Comparison of ENCODE assay signal across 16 cellular contexts in the genomic region with DNA sequence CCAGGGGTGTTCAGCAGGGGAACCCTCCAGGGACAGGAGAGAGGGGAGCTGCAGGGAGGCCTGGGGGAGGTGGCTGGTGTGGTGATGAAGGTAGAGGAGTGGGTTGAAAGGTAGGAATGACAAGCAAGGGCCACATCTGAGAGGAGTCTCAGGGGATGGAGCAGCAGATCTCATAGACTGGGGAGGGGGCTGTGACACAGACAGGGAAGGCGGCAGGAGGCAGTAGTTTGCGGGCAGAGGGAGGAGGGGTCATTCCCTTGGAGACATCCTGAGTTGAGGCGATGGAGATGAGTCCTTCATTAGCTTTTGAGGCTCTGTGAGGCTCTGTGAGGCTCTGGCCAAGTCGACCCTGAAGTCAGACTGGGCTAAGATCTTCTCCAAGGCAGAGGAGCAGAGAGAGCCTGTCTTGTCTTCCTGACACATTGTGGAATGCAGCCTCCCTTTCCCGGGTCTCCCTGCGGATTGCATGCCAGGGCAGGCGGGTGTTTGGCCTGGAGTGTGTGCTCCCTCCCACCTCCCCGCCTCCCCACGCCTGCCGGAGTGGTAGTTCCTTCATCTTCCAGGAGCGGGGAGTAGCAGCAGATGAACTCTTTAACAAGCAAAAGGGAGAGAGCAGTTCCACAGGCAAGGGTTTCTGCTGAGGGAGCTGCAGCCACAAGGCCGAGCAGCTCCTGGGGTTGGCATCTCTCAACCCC. TPM values are rescaled to one million over a fixed set of nuclear protein-coding genes. Genes with fewer than 3 reads are reported as not detected.
DNase-seq lines count a peak whose midpoint lies in the region; ATAC-seq and TF ChIP-seq lines count a peak whose summit lies in the region.
"Had no signal": no experiment of that assay in that cellular context is flagged by ENCODE, and none has a peak within 500 bp of the region (broad histone marks: within the 10 kb centered on the region; RNA-seq: fewer than 3 reads in every experiment).

No MANE protein-coding gene starts in this region.

- peak; percentile 3 for TF ChIP-seq CTCF in fibroblast of villous mesenchyme (IDR thresholded peaks at IDR 0.05; ENCODE audit: insufficient read depth, low read depth, low read length)

- peaks cover 38% of the 10 kb centered on the region for H3K4me1 ChIP-seq in SJSA1 (replicated peaks)
- H3K4me1 ChIP-seq: ascending aorta had no signal

- H3K27me3 ChIP-seq in SJSA1 (replicated peaks) = no peaks in the 10 kb centered on the region
- H3K27me3 ChIP-seq: ascending aorta had no signal

- H3K4me3 ChIP-seq in SJSA1 (no peak overlapping the region), fibroblast of villous mesenchyme (ENCODE audit: low read depth, low read length) (no peak overlapping the region), skeletal muscle cell (ENCODE audit: low read depth, low read length) (no peak overlapping the region)
- H3K4me3 ChIP-seq: ascending aorta had no signal

- H3K27ac ChIP-seq in SJSA1 = no peak overlapping the region
- H3K27ac ChIP-seq: ascending aorta had no signal

- ATAC-seq in GM19328 (IDR thresholded peaks at IDR 0.05; ENCODE audit: unreplicated experiment) = no peak
- no peak for ATAC-seq in GM18907 (IDR thresholded peaks at IDR 0.05; ENCODE audit: unreplicated experiment)
- ATAC-seq: stimulated activated memory B cell treated with anti-CD40 and anti-IgM and Interleukin-4, amounts not matched to agents 10 μg/mL and 1 μg/mL and 100 μg/mL, for 72 hours had no signal

- peak; percentile 85 for DNase-seq in GM03348 (ENCODE audit: low spot score)
- peak; percentile 46 to 76 for DNase-seq in SJSA1 (ENCODE audit: low read depth in 1 of 2, low spot score in 2 of 2)
- peak; percentile 69 for DNase-seq in fibroblast of villous mesenchyme (ENCODE audit: low read depth)
- peak; percentile 52 for DNase-seq in skeletal muscle cell (ENCODE audit: low read depth)
- DNase-seq in NCI-H2196 (lab: John Stamatoyannopoulos, UW; ENCODE audit: unreplicated experiment) = no peak
- DNase-seq in NCI-H524 treated with DMSO at 0.1 percent for 48 hours (lab: John Stamatoyannopoulos, UW) = no peak
- DNase-seq: DMS79, erythroblast, NCI-H146, nucleus accumbens, OCI-M1, T1000 had no signal

- H3K36me3 ChIP-seq in SJSA1 = no peaks in the 10 kb centered on the region
- H3K36me3 ChIP-seq: ascending aorta had no signal

- no peaks in the 10 kb centered on the region for H3K9me3 ChIP-seq in SJSA1 (replicated peaks)
- H3K9me3 ChIP-seq: ascending aorta had no signal

RNA-seq across cellular contexts. Expression of a gene that starts 34.3 kb away (rescaled TPM):
- total RNA-seq in SJSA1 (2014; rRNA removed; shearing (Covaris generic)) = not detected in 2 replicates
- total RNA-seq in fibroblast of villous mesenchyme = not detected in 2 replicates
- total RNA-seq: ascending aorta had no signal

RNA-seq across cellular contexts. Expression of a gene that starts 49.2 kb away (rescaled TPM):
- total RNA-seq in SJSA1 (2014; rRNA removed; shearing (Covaris generic)) = 78.7 and 92.9 TPM in 2 replicates
- 59.2 and 59.6 TPM in 2 replicates for total RNA-seq in fibroblast of villous mesenchyme

Comparison
In these comparisons a context has a peak if more than half of its experiments do, and no peak if none do; other contexts are left out.
1. DNase-seq: peak in GM03348 (single experiment), SJSA1 (2 of 2), fibroblast of villous mesenchyme (single experiment) and skeletal muscle cell (single experiment); none in NCI-H2196 (single experiment) and NCI-H524 treated with DMSO at 0.1 percent for 48 hours (single experiment).